Comparison of ENCODE assay signal across 30 cellular contexts in the genomic region with DNA sequence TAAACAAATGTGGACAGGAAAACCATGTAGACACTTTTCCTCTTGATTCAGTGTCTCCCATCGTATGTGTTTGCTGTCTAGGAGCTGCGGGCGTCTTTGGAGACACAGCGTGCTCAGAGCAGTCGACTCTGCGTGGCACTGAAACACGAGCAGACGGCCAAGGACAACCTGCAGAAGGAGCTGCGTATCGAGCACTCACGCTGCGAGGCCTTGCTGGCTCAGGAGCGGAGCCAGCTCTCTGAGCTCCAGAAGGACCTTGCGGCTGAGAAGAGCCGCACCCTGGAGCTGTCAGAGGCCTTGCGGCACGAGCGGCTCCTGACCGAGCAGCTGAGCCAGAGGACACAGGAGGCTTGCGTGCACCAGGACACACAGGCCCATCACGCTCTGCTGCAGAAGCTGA. TPM values are rescaled to one million over a fixed set of nuclear protein-coding genes. Genes with fewer than 3 reads are reported as not detected.
DNase-seq lines count a peak whose midpoint lies in the region; ATAC-seq and TF ChIP-seq lines count a peak whose summit lies in the region.
"Had no signal": no experiment of that assay in that cellular context is flagged by ENCODE, and none has a peak within 500 bp of the region (broad histone marks: within the 10 kb centered on the region; RNA-seq: fewer than 3 reads in every experiment).

No MANE protein-coding gene starts in this region.

- H2AFZ ChIP-seq in mammary epithelial cell (ENCODE audit: low read depth, low read length), result no peak overlapping the region

- H3K36me3 Mint-ChIP-seq in MCF 10A (ENCODE audit: insufficient read depth, unreplicated experiment) (peaks cover 52% of the 10 kb centered on the region), T-helper 17 cell (ENCODE audit: low read depth) (peaks cover 6% of the 10 kb centered on the region)
- H3K36me3 Mint-ChIP-seq in dendritic cell treated with granulocyte-macrophage colony-stimulating factor and Interleukin-4, amounts not matched to agents 40 ng/mL and 50 ng/mL, for 4 days (ENCODE audit: low read depth), result peaks cover 78% of the 10 kb centered on the region

- dilution Hi-C loops in mammary epithelial cell (cut with HindIII; ENCODE audit: low sequenced_read_pairs), result no loop called here

- peaks cover 6% of the 10 kb centered on the region for H3K36me3 ChIP-seq in mammary epithelial cell (ENCODE audit: insufficient read depth, low read length)
- H3K36me3 ChIP-seq in spleen, result peaks cover 0 to 100% (median 73%) of the 10 kb centered on the region in 6 donors
- H3K36me3 ChIP-seq in tibial artery, result peaks cover 58 to 98% (median 88%) of the 10 kb centered on the region in 3 donors

- no peak overlapping the region for H3K27ac ChIP-seq in mammary epithelial cell (ENCODE audit: insufficient read depth, low read depth, low read length)
- H3K27ac ChIP-seq in spleen, result no peak overlapping the region
- no peak overlapping the region for H3K27ac ChIP-seq in tibial artery
- H3K27ac ChIP-seq: A549, brain microvascular endothelial cell, coronary artery, esophagus squamous epithelium, heart right ventricle, thyroid gland had no signal

- TF ChIP-seq CTCF in MCF 10A (IDR thresholded peaks at IDR 0.05; ENCODE audit: unreplicated experiment) (no peak), mammary epithelial cell (conservative IDR thresholded peaks at IDR 0.05 in 1 of 2, IDR thresholded peaks at IDR 0.05 in 1 of 2; ENCODE audit: extremely low read depth in 1 of 2, insufficient read depth in 1 of 2, low read depth in 1 of 2, low read length in 2 of 2) (no peak), spleen (IDR thresholded peaks at IDR 0.05 in 8 of 11, conservative IDR thresholded peaks at IDR 0.05 in 3 of 11) (no peak), tibial artery (IDR thresholded peaks at IDR 0.05) (no peak)

- DNase-seq in MCF 10A (ENCODE audit: unreplicated experiment), result no peak
- no peak for DNase-seq in mammary epithelial cell
- DNase-seq in T-helper 17 cell, result no peak
- DNase-seq in spleen, result peak; percentile 56
- DNase-seq in GM03348 (ENCODE audit: low spot score), result no peak
- no peak for DNase-seq in tibial artery
- DNase-seq: activated CD4-positive, alpha-beta memory T cell treated with anti-CD3 and anti-CD28 coated beads for 36 hours; activated CD4-positive, CD25-positive, alpha-beta regulatory T cell treated with anti-CD3 and anti-CD28 coated beads, Interleukin-2, amount 50 U/mL, for 72 hours; activated effector memory CD4-positive, alpha-beta T cell treated with Interleukin-2 at 50 U/mL for 16 hours; activated T-cell treated with anti-CD3 and anti-CD28 coated beads for 4 hours; brain microvascular endothelial cell; esophagus squamous epithelium; foreskin melanocyte; GF-D8; heart right ventricle; KG1; left cardiac atrium; mesendoderm; MM.1S; NCI-H1417 treated with DMSO at 0.1 percent for 48 hours; NCI-H446; NCI-H82; stimulated activated naive CD8-positive, alpha-beta T cell treated with anti-CD3 and anti-CD28 coated beads, Interleukin-15, amount 100 ng/mL, for 72 hours; thyroid gland had no signal

- H3K27me3 ChIP-seq in mammary epithelial cell (ENCODE audit: insufficient read depth, low read length), result no peaks in the 10 kb centered on the region
- H3K27me3 ChIP-seq in spleen (replicated peaks in 1 of 7), result no peaks in the 10 kb centered on the region
- H3K27me3 ChIP-seq in tibial artery, result no peaks in the 10 kb centered on the region
- H3K27me3 ChIP-seq: brain microvascular endothelial cell, esophagus squamous epithelium, heart right ventricle, thyroid gland had no signal

- H4K20me1 ChIP-seq in mammary epithelial cell (ENCODE audit: insufficient read depth, low read length), result no peaks in the 10 kb centered on the region

- in situ Hi-C loops in mammary epithelial cell (cut with MboI; ENCODE audit: low sequenced_read_pairs in 2 of 2), result no loop called here

- no peaks in the 10 kb centered on the region for H3K4me1 Mint-ChIP-seq in MCF 10A (ENCODE audit: insufficient read depth, unreplicated experiment)
- peaks cover 6% of the 10 kb centered on the region for H3K4me1 Mint-ChIP-seq in T-helper 17 cell
- H3K4me1 Mint-ChIP-seq in dendritic cell treated with granulocyte-macrophage colony-stimulating factor and Interleukin-4, amounts not matched to agents 40 ng/mL and 50 ng/mL, for 4 days (ENCODE audit: low read depth), result peaks cover 64% of the 10 kb centered on the region

- CTCF ChIA-PET in MCF 10A (lab: Yijun Ruan, JAX), result interaction anchor here (0.6 kb wide), 1 partner anchor 34 kb away, joined by 3 read pairs; no protein-coding TSS in a partner anchor
- CTCF ChIA-PET in mammary epithelial cell (lab: Charles Lee; ENCODE audit: low non-redundant PET), result no interaction called here

- H3K27ac Mint-ChIP-seq in MCF 10A (ENCODE audit: low read depth, unreplicated experiment) (no peak overlapping the region), T-helper 17 cell (peak overlapping the region; percentile 81)
- H3K27ac Mint-ChIP-seq in dendritic cell treated with granulocyte-macrophage colony-stimulating factor and Interleukin-4, amounts not matched to agents 40 ng/mL and 50 ng/mL, for 4 days, result peak overlapping the region; percentile 84
- H3K27ac Mint-ChIP-seq: activated CD4-positive, alpha-beta memory T cell treated with anti-CD3 and anti-CD28 coated beads for 36 hours; T-helper 1 cell treated with Interleukin-12 subunit alpha and Interleukin-12 subunit beta and Interleukin-4 antibody, amounts not matched to agents 30 μg/mL and 1 μg/mL, for 36 hours had no signal

- H3K27me3 Mint-ChIP-seq in MCF 10A (ENCODE audit: insufficient read depth, unreplicated experiment) (no peaks in the 10 kb centered on the region), T-helper 17 cell (no peaks in the 10 kb centered on the region)
- no peaks in the 10 kb centered on the region for H3K27me3 Mint-ChIP-seq in dendritic cell treated with granulocyte-macrophage colony-stimulating factor and Interleukin-4, amounts not matched to agents 40 ng/mL and 50 ng/mL, for 4 days
- H3K27me3 Mint-ChIP-seq: activated CD4-positive, alpha-beta memory T cell treated with anti-CD3 and anti-CD28 coated beads for 36 hours; stimulated activated naive CD8-positive, alpha-beta T cell treated with anti-CD3 and anti-CD28 coated beads, Interleukin-15, amount 100 ng/mL, for 72 hours had no signal

- POLR2A ChIA-PET in MCF 10A (lab: Yijun Ruan, JAX), result interaction anchor here (0.6 kb wide), 1 partner anchor 200 kb away, joined by 3 read pairs; no protein-coding TSS in a partner anchor

- no peaks in the 10 kb centered on the region for H3K9me3 ChIP-seq in mammary epithelial cell (replicated peaks; ENCODE audit: insufficient read depth, low read length)
- no peaks in the 10 kb centered on the region for H3K9me3 ChIP-seq in T-helper 17 cell (ENCODE audit: control insufficient read depth, low read length, poor library complexity, severe bottlenecking)
- no peaks in the 10 kb centered on the region for H3K9me3 ChIP-seq in spleen
- H3K9me3 ChIP-seq in tibial artery, result no peaks in the 10 kb centered on the region
- H3K9me3 ChIP-seq: A549, esophagus squamous epithelium, heart right ventricle, thyroid gland had no signal

- TF ChIP-seq POLR2A in spleen (IDR thresholded peaks at IDR 0.05), result no peak

- over 99% methylated on average over 14 of the region's 21 CpGs for whole genome bisulfite sequencing in mammary epithelial cell (ENCODE audit: low coverage, missing lambda C conversion rate)
- WGBS in spleen, 5 donors, result 92 to 98% (median 93%) methylated on average over 18 to 21 of the region's 21 CpGs

- no peak for ATAC-seq in T-helper 17 cell
- ATAC-seq in GM18868 (IDR thresholded peaks at IDR 0.05; ENCODE audit: unreplicated experiment), result no peak
- ATAC-seq: A549, HCT116, left cardiac atrium had no signal

- no peak overlapping the region for H3K9ac ChIP-seq in mammary epithelial cell (ENCODE audit: insufficient read depth, low read length)

- no peaks in the 10 kb centered on the region for H3K9me3 Mint-ChIP-seq in MCF 10A (ENCODE audit: unreplicated experiment)
- no peaks in the 10 kb centered on the region for H3K9me3 Mint-ChIP-seq in dendritic cell treated with granulocyte-macrophage colony-stimulating factor and Interleukin-4, amounts not matched to agents 40 ng/mL and 50 ng/mL, for 4 days
- H3K9me3 Mint-ChIP-seq: activated CD4-positive, alpha-beta memory T cell treated with anti-CD3 and anti-CD28 coated beads for 36 hours; stimulated activated naive CD8-positive, alpha-beta T cell treated with anti-CD3 and anti-CD28 coated beads, Interleukin-15, amount 100 ng/mL, for 72 hours; T-helper 1 cell treated with Interleukin-12 subunit alpha and Interleukin-12 subunit beta and Interleukin-4 antibody, amounts not matched to agents 30 μg/mL and 1 μg/mL, for 36 hours had no signal

- no peaks in the 10 kb centered on the region for H3K4me1 ChIP-seq in mammary epithelial cell (ENCODE audit: insufficient read depth, low read length)
- H3K4me1 ChIP-seq in spleen, result no peaks in the 10 kb centered on the region
- no peaks in the 10 kb centered on the region for H3K4me1 ChIP-seq in tibial artery
- H3K4me1 ChIP-seq: A549, esophagus squamous epithelium, heart right ventricle, thyroid gland had no signal

- BruUV-seq in MCF 10A (replicated peaks; lab: Mats Ljungman, UMichigan), result TSS peak; percentile 44
- BruUV-seq in mammary epithelial cell (replicated peaks; lab: Mats Ljungman, UMichigan), result no TSS peak

- intact Hi-C loops in MCF 10A (cut with micrococcal nuclease), result no loop called here
- intact Hi-C loops in mammary epithelial cell (cut with micrococcal nuclease), result no loop called here
- intact Hi-C loops in dendritic cell treated with granulocyte-macrophage colony-stimulating factor and Interleukin-4, amounts not matched to agents 40 ng/mL and 50 ng/mL, for 4 days (cut with micrococcal nuclease), result no loop called here
- intact Hi-C loops in spleen (cut with DNase I; ENCODE audit: low total_unique reads), result no loop called here
- intact Hi-C loops in tibial artery (cut with DNase I; ENCODE audit: low total_unique reads), result no loop called here

- H3K79me2 ChIP-seq in mammary epithelial cell (ENCODE audit: insufficient read depth, low read length), result no peaks in the 10 kb centered on the region

- no peak overlapping the region for H3K4me3 Mint-ChIP-seq in MCF 10A (ENCODE audit: unreplicated experiment)
- no peak overlapping the region for H3K4me3 Mint-ChIP-seq in T-helper 17 cell
- peak overlapping the region; percentile 60 for H3K4me3 Mint-ChIP-seq in dendritic cell treated with granulocyte-macrophage colony-stimulating factor and Interleukin-4, amounts not matched to agents 40 ng/mL and 50 ng/mL, for 4 days
- H3K4me3 Mint-ChIP-seq: activated CD4-positive, alpha-beta memory T cell treated with anti-CD3 and anti-CD28 coated beads for 36 hours; T-helper 1 cell treated with Interleukin-12 subunit alpha and Interleukin-12 subunit beta and Interleukin-4 antibody, amounts not matched to agents 30 μg/mL and 1 μg/mL, for 36 hours had no signal

- H3K4me3 ChIP-seq in mammary epithelial cell (replicated peaks in 1 of 3; ENCODE audit: insufficient read depth in 1 of 3, low read depth in 2 of 3, low read length in 3 of 3) (no peak overlapping the region), spleen (no peak overlapping the region), tibial artery (no peak overlapping the region)
- H3K4me3 ChIP-seq: A549, coronary artery, esophagus squamous epithelium, heart right ventricle, thyroid gland had no signal

- H3K4me2 ChIP-seq in mammary epithelial cell (ENCODE audit: insufficient read depth, low read depth, low read length), result no peak overlapping the region
- H3K4me2 ChIP-seq: A549 had no signal

RNA-seq across cellular contexts. Expression of gene DIP2A, which starts 27.2 kb away (rescaled TPM):
- total RNA-seq in MCF 10A (2022) (39.6 and 55.1 TPM in 2 replicates), mammary epithelial cell (10 to 100 TPM; 49.5 to 51.3 TPM), T-helper 17 cell (10 to 100 TPM; 74.2 to 85.8 TPM), spleen (10 to 100 TPM; 50.1 to 96.7 (median 68.6) TPM)
- polyA plus RNA-seq in mammary epithelial cell (29.3 TPM), spleen (10 to 100 TPM; 14.7 to 22.2 (median 22.1) TPM)
- 34.9 TPM for polyA minus RNA-seq in mammary epithelial cell
